Comparison of ENCODE assay signal across 28 cellular contexts in the genomic region with DNA sequence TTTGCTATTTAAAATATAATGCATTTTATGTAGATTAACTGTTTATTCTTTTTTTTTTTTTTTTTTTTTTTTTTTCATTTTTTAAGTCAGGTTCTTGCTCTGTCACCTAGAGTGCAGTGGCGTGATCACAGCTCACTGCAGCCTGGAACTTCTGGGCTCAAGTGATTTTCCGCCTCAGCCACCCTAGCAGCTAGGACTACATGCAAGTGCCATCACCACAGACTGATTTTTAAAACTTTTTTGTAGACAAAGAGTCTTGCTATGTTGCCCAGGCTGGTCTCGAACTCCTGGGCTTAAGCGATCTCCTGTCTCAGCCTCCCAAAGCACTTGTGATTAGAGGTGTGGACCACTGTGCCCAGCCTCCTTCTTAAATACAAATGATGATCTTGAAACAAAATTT.
"Had no signal": no experiment of that assay in that cellular context is flagged by ENCODE, and none has a peak within 500 bp of the region (broad histone marks: within the 10 kb centered on the region; RNA-seq: fewer than 3 reads in every experiment).

No MANE protein-coding gene starts in this region.

- H3K27ac Mint-ChIP-seq: stimulated activated effector memory CD8-positive, alpha-beta T cell treated with anti-CD3 and anti-CD28 coated beads, Interleukin-12 subunit alpha, Interleukin-12 subunit beta, amount 100 ng/mL, for 72 hours; stimulated activated naive B cell treated with anti-CD40 and anti-IgM and Interleukin-4, amounts not matched to agents 10 μg/mL and 1 μg/mL and 100 μg/mL, for 72 hours; stimulated activated naive CD8-positive, alpha-beta T cell treated with anti-CD3 and anti-CD28 coated beads, Interleukin-15, amount 100 ng/mL, for 72 hours; stimulated activated naive CD8-positive, alpha-beta T cell treated with anti-CD3 and anti-CD28 coated beads, Interleukin-15, Interleukin-2, amounts not matched to agents 100 ng/mL and 50 ng/mL, for 24 hours; type B pancreatic cell had no signal

- H3K27me3 ChIP-seq: stomach, suprapubic skin, testis, thyroid gland, tibial artery, tibial nerve, transverse colon, upper lobe of left lung, upper lobe of right lung, uterus, vagina had no signal

- DNase-seq: stimulated activated CD4-positive, alpha-beta T cell treated with anti-CD3 and anti-CD28 coated beads, Interleukin-2, amount 100 ng/mL, for 48 hours; stimulated activated CD4-positive, alpha-beta T cell treated with anti-CD3 and anti-CD28 coated beads, Interleukin-4, amount 100 ng/mL, for 1 hour; stimulated activated CD4-positive, alpha-beta T cell treated with anti-CD3 and anti-CD28 coated beads, Interleukin-4, amount 100 ng/mL, for 24 hours; stimulated activated CD4-positive, alpha-beta T cell treated with anti-CD3 and anti-CD28 coated beads, Interleukin-4, amount 100 ng/mL, for 4 hours; stimulated activated CD8-positive, alpha-beta memory T cell treated with anti-CD3 and anti-CD28 coated beads, Interleukin-4, amount 100 ng/mL, for 48 hours; stimulated activated naive B cell treated with anti-CD40 and anti-IgM and Interleukin-4, amounts not matched to agents 10 μg/mL and 1 μg/mL and 100 μg/mL, for 72 hours; stimulated activated naive CD4-positive, alpha-beta T cell; stimulated activated naive CD4-positive, alpha-beta T cell treated with Interleukin-2 at 50 U/mL for 16 hours; stimulated activated naive CD8-positive, alpha-beta T cell treated with anti-CD3 and anti-CD28 coated beads, Interleukin-15, amount 100 ng/mL, for 72 hours; stimulated activated naive CD8-positive, alpha-beta T cell treated with anti-CD3 and anti-CD28 coated beads, Interleukin-15, Interleukin-2, amounts not matched to agents 100 U/mL and 50 U/mL, for 24 hours; stomach; substantia nigra; testis; thyroid gland; tibial artery; transverse colon; trophoblast cell; upper lobe of left lung; upper lobe of right lung; uterus had no signal

- ATAC-seq: stimulated activated effector memory CD8-positive, alpha-beta T cell treated with anti-CD3 and anti-CD28 coated beads, Interleukin-12 subunit alpha, Interleukin-12 subunit beta, amount 100 ng/mL, for 72 hours; stimulated activated memory B cell treated with anti-CD40 and anti-IgM and Interleukin-4, amounts not matched to agents 10 μg/mL and 1 μg/mL and 100 μg/mL, for 72 hours; stimulated activated naive B cell treated with anti-CD40 and anti-IgM and Interleukin-4, amounts not matched to agents 10 μg/mL and 1 μg/mL and 100 μg/mL, for 72 hours; stimulated activated naive CD8-positive, alpha-beta T cell treated with anti-CD3 and anti-CD28 coated beads, Interleukin-15, amount 100 ng/mL, for 72 hours; stimulated activated naive CD8-positive, alpha-beta T cell treated with anti-CD3 and anti-CD28 coated beads, Interleukin-15, Interleukin-2, amounts not matched to agents 100 U/mL and 50 U/mL, for 24 hours; upper lobe of right lung had no signal

- H3K4me3 Mint-ChIP-seq: stimulated activated effector memory CD8-positive, alpha-beta T cell treated with anti-CD3 and anti-CD28 coated beads, Interleukin-12 subunit alpha, Interleukin-12 subunit beta, amount 100 ng/mL, for 72 hours; stimulated activated memory B cell treated with anti-CD40 and anti-IgM and Interleukin-4, amounts not matched to agents 10 μg/mL and 1 μg/mL and 100 μg/mL, for 72 hours; stimulated activated naive B cell treated with anti-CD40 and anti-IgM and Interleukin-4, amounts not matched to agents 10 μg/mL and 1 μg/mL and 100 μg/mL, for 72 hours; stimulated activated naive CD8-positive, alpha-beta T cell treated with anti-CD3 and anti-CD28 coated beads, Interleukin-15, amount 100 ng/mL, for 72 hours; stimulated activated naive CD8-positive, alpha-beta T cell treated with anti-CD3 and anti-CD28 coated beads, Interleukin-15, Interleukin-2, amounts not matched to agents 100 ng/mL and 50 ng/mL, for 24 hours; type B pancreatic cell had no signal

- H3K27ac ChIP-seq: stomach, suprapubic skin, testis, thoracic aorta, thyroid gland, tibial artery, tibial nerve, transverse colon, upper lobe of left lung, upper lobe of right lung, uterus, vagina had no signal

- H3K4me3 ChIP-seq: stomach, suprapubic skin, testis, thoracic aorta, thyroid gland, tibial artery, tibial nerve, transverse colon, upper lobe of left lung, upper lobe of right lung, uterus, vagina had no signal

- H3K36me3 ChIP-seq: suprapubic skin, thoracic aorta, thyroid gland, tibial artery, transverse colon, upper lobe of left lung, upper lobe of right lung, uterus, vagina had no signal

- H3K9me3 Mint-ChIP-seq: stimulated activated effector memory CD8-positive, alpha-beta T cell treated with anti-CD3 and anti-CD28 coated beads, Interleukin-12 subunit alpha, Interleukin-12 subunit beta, amount 100 ng/mL, for 72 hours; stimulated activated memory B cell treated with anti-CD40 and anti-IgM and Interleukin-4, amounts not matched to agents 10 μg/mL and 1 μg/mL and 100 μg/mL, for 72 hours; type B pancreatic cell had no signal

- H3K4me1 ChIP-seq: stomach, suprapubic skin, testis, thyroid gland, upper lobe of right lung, uterus, vagina had no signal

- H3K27me3 Mint-ChIP-seq: stimulated activated memory B cell treated with anti-CD40 and anti-IgM and Interleukin-4, amounts not matched to agents 10 μg/mL and 1 μg/mL and 100 μg/mL, for 72 hours; stimulated activated naive B cell treated with anti-CD40 and anti-IgM and Interleukin-4, amounts not matched to agents 10 μg/mL and 1 μg/mL and 100 μg/mL, for 72 hours; stimulated activated naive CD8-positive, alpha-beta T cell treated with anti-CD3 and anti-CD28 coated beads, Interleukin-15, amount 100 ng/mL, for 72 hours; stimulated activated naive CD8-positive, alpha-beta T cell treated with anti-CD3 and anti-CD28 coated beads, Interleukin-15, Interleukin-2, amounts not matched to agents 100 ng/mL and 50 ng/mL, for 24 hours; type B pancreatic cell had no signal

- H3K9me3 ChIP-seq: stomach, suprapubic skin, testis, thoracic aorta, thyroid gland, tibial artery, tibial nerve, transverse colon, upper lobe of left lung, upper lobe of right lung, uterus, vagina had no signal
